ENCODE assay signal across 8 cellular contexts in the genomic region with DNA sequence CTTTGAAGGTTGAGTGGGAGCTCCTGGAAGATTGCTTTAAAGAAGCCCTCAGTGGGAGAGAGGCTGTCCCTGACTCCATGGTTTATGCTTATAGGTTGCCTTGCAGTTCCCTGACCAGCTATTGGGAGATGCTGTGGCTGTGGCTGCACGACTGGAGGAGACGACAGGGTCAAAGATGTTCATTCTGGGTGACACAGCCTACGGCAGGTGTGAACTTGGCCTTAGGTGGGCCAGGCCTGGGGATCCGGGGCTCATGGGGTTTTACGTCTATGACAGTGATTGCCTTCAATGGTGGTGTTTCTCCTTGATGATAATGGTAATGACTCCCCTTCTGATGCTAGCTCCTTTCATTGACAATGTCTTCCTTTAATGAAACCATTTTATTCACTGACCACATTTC. TPM values are rescaled to one million over a fixed set of nuclear protein-coding genes. Genes with fewer than 3 reads are reported as not detected.
DNase-seq lines count a peak whose midpoint lies in the region; ATAC-seq and TF ChIP-seq lines count a peak whose summit lies in the region.

No MANE protein-coding gene starts in this region.

- H3K36me3 ChIP-seq in GM06990 (ENCODE audit: control insufficient read depth, insufficient read depth, low read length) (peaks cover 12% of the 10 kb centered on the region), Panc1 (ENCODE audit: control insufficient read depth, insufficient read depth, low read length) (peaks cover 9% of the 10 kb centered on the region; the same call in 1 of the 2 replicates), esophagus muscularis mucosa (peaks cover 4 to 47% (median 42%) of the 10 kb centered on the region in 4 donors)

- H3K4me3 Mint-ChIP-seq in progenitor cell of endocrine pancreas (ENCODE audit: low read depth): peak overlapping the region; percentile 95

- DNase-seq in GM06990 (ENCODE audit: extremely low read depth, insufficient read length) (no peak), Panc1 (ENCODE audit: low read depth, low spot score) (no peak), esophagus muscularis mucosa (ENCODE audit: extremely low spot score) (no peak), progenitor cell of endocrine pancreas (ENCODE audit: low spot score, unreplicated experiment) (no peak), NCI-H2081 treated with DMSO at 0.1 percent for 48 hours (lab: John Stamatoyannopoulos, UW) (no peak), NCI-H2081 (lab: John Stamatoyannopoulos, UW) (no peak)

- BruUV-seq in Panc1 (replicated peaks; lab: Mats Ljungman, UMichigan): no TSS peak

- H3K4me1 ChIP-seq in Panc1 (ENCODE audit: control insufficient read depth, insufficient read depth, low read length) (peaks cover 18% of the 10 kb centered on the region), esophagus muscularis mucosa (peaks cover 22 to 37% (median 33%) of the 10 kb centered on the region in 4 donors)

- H3K4me1 Mint-ChIP-seq in progenitor cell of endocrine pancreas (ENCODE audit: low read depth): peaks cover 20% of the 10 kb centered on the region

- H3K9me3 Mint-ChIP-seq in progenitor cell of endocrine pancreas (ENCODE audit: low read depth): no peaks in the 10 kb centered on the region

- no peaks in the 10 kb centered on the region for H3K9me3 ChIP-seq in Panc1 (ENCODE audit: control insufficient read depth, insufficient read depth, low read depth, low read length)
- H3K9me3 ChIP-seq in esophagus muscularis mucosa: no peaks in the 10 kb centered on the region

- no peak for TF ChIP-seq POLR2A in esophagus muscularis mucosa (IDR thresholded peaks at IDR 0.05; ENCODE audit: low read depth)

- no peaks in the 10 kb centered on the region for H3K27me3 Mint-ChIP-seq in progenitor cell of endocrine pancreas

- H3K27ac ChIP-seq in Panc1 (ENCODE audit: low read length) (peak overlapping the region; percentile 95), esophagus muscularis mucosa (replicated peaks in 1 of 4) (peak overlapping the region in 2 of 4 donors; percentile 65 to 69)

- TF ChIP-seq EP300 in esophagus muscularis mucosa (IDR thresholded peaks at IDR 0.05): no peak

- intact Hi-C loops in Panc1 (cut with micrococcal nuclease; ENCODE audit: unreplicated experiment) (no loop called here), esophagus muscularis mucosa (cut with DNase I) (no loop called here)

- H3K4me3 ChIP-seq in GM06990 (replicated peaks; ENCODE audit: low read depth, low read length) (peak overlapping the region; percentile 96), Panc1 (ENCODE audit: low read depth in 2 of 2, low read length in 2 of 2) (peak overlapping the region; percentile 99 to 100), esophagus muscularis mucosa (peak overlapping the region; percentile 79 to 95 (median 82))

- in situ Hi-C loops in Panc1 (cut with HindIII; ENCODE audit: low pct_unique_long_range_greater_than_20kb, low sequenced_read_pairs): no loop called here

- TF ChIP-seq CTCF in GM06990 (IDR thresholded peaks at IDR 0.05; ENCODE audit: insufficient read depth, low read length, poor library complexity, severe bottlenecking): no peak
- no peak for TF ChIP-seq CTCF in Panc1 (IDR thresholded peaks at IDR 0.05)
- TF ChIP-seq CTCF in esophagus muscularis mucosa (IDR thresholded peaks at IDR 0.05): no peak
- no peak for TF ChIP-seq CTCF in progenitor cell of endocrine pancreas (IDR thresholded peaks at IDR 0.05; ENCODE audit: unreplicated experiment)

- WGBS in esophagus muscularis mucosa: 57% methylated on average over 5 of the region's 5 CpGs

- H3K27me3 ChIP-seq in GM06990 (replicated peaks; ENCODE audit: control insufficient read depth, insufficient read depth, low read length) (no peaks in the 10 kb centered on the region), Panc1 (ENCODE audit: control insufficient read depth, insufficient read depth, low read length) (no peaks in the 10 kb centered on the region), esophagus muscularis mucosa (no peaks in the 10 kb centered on the region)

- no peak for ATAC-seq in Panc1
- no peak for ATAC-seq in GM19463 (IDR thresholded peaks at IDR 0.05; ENCODE audit: unreplicated experiment)
- ATAC-seq in GM21515 (IDR thresholded peaks at IDR 0.05; ENCODE audit: unreplicated experiment): no peak

- POLR2A ChIA-PET in Panc1 (lab: Charles Lee): no interaction called here

- CTCF ChIA-PET in Panc1 (lab: Charles Lee): no interaction called here

- peak overlapping the region; percentile 79 for H3K27ac Mint-ChIP-seq in progenitor cell of endocrine pancreas

- H3K36me3 Mint-ChIP-seq in progenitor cell of endocrine pancreas (ENCODE audit: insufficient read depth): peaks cover 3% of the 10 kb centered on the region

RNA-seq across cellular contexts. Expression of gene DPH2, which starts 0.7 kb away (rescaled TPM):
- total RNA-seq in Panc1 (2021; ENCODE audit: unreplicated experiment) (76.0 TPM), esophagus muscularis mucosa (10 to 100 TPM; 13.7 to 29.2 (median 19.2) TPM), progenitor cell of endocrine pancreas (24.9 and 25.4 TPM in 2 replicates)
- 63.3 TPM for polyA plus RNA-seq in Panc1 (2012; ENCODE audit: insufficient read length)

RNA-seq across cellular contexts. Expression of gene ATP6V0B, which starts 4.3 kb away (rescaled TPM):
- total RNA-seq in Panc1 (2021; ENCODE audit: unreplicated experiment): 134 TPM
- polyA plus RNA-seq in Panc1 (2012; ENCODE audit: insufficient read length): 119 TPM
- 100 to 1,000 TPM in 1 of 4 donors, 10 to 100 TPM in 3; 68.1 to 122 (median 98.2) TPM for total RNA-seq in esophagus muscularis mucosa
- 104 and 108 TPM in 2 replicates for total RNA-seq in progenitor cell of endocrine pancreas

RNA-seq across cellular contexts. Expression of gene B4GALT2, which starts 8.5 kb away (rescaled TPM):
- 90.1 TPM for total RNA-seq in Panc1 (2021; ENCODE audit: unreplicated experiment)
- 109 TPM for polyA plus RNA-seq in Panc1 (2012; ENCODE audit: insufficient read length)
- total RNA-seq in esophagus muscularis mucosa: 10 to 100 TPM; 45.3 to 94.5 (median 77.5) TPM
- 61.7 and 63.1 TPM in 2 replicates for total RNA-seq in progenitor cell of endocrine pancreas

RNA-seq across cellular contexts. Expression of gene CCDC24, which starts 20.9 kb away (rescaled TPM):
- 24.4 TPM for total RNA-seq in Panc1 (2021; ENCODE audit: unreplicated experiment)
- polyA plus RNA-seq in Panc1 (2012; ENCODE audit: insufficient read length): 27.3 TPM
- total RNA-seq in esophagus muscularis mucosa: 1 to 10 TPM; 6.2 to 7.3 (median 6.7) TPM
- 34.8 and 35.9 TPM in 2 replicates for total RNA-seq in progenitor cell of endocrine pancreas

RNA-seq across cellular contexts. Expression of gene IPO13, which starts 23.8 kb away (rescaled TPM):
- total RNA-seq in Panc1 (2021; ENCODE audit: unreplicated experiment) (40.0 TPM), esophagus muscularis mucosa (10 to 100 TPM; 24.5 to 39.9 (median 29.1) TPM), progenitor cell of endocrine pancreas (34.6 and 35.8 TPM in 2 replicates)
- 25.0 TPM for polyA plus RNA-seq in Panc1 (2012; ENCODE audit: insufficient read length)
